1 cellular context compared by ENCODE assay signal in the genomic region with DNA sequence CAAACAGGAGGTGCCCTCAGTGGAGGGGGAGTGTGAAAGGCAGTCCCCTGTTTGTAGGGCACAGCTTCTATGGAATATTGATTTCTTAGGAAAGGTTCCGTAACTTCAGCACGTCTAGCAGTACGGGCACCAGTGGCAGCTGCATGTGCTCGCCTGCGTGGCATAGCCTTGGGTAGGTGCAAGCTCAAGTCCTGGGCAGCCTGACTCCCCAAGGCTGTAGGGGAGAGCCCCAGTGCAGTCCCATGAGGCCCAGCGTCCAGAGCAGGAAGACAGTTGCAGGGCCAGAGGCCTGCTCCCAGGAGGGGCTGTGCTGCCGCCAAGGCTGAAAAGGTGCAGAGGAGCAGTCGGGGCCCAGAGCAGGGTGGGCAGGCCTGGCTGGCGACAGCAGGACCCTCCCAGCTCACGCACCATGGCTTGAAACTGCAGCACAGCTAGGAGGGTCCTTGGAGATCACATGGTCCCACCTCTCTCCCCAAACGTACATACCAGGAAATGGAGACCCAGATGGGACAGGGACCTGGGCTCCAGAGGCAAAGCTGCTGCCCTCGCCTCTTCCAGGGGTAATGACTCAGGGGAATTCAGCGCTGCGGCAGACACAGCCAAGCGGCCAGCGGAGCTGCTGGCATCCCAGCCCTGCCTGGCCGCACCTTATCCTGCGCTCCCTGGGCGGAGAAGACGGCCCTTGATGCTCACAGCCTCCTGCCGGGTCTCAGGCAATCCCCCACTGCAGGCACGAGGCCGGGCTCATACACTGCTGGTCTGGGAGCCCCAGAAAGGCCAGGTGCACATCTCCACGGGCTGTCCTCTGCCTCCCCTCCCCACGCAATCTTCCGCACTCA.
TF ChIP-seq lines count a peak whose summit lies in the region.

No MANE protein-coding gene starts in this region.

TF ChIP-seq in HepG2, 621 proteins besides CTCF, POLR2A, EP300 and RAD21:
- no peak for TF ChIP-seq ELF3 (CRISPR knock-in tag; IDR thresholded peaks at IDR 0.05)
- peak; percentile 57; the same call in 1 of the 2 replicates for TF ChIP-seq ZNF687 (CRISPR knock-in tag; IDR thresholded peaks at IDR 0.05)
